Comparison of ENCODE assay signal across 17 cellular contexts in the genomic region with DNA sequence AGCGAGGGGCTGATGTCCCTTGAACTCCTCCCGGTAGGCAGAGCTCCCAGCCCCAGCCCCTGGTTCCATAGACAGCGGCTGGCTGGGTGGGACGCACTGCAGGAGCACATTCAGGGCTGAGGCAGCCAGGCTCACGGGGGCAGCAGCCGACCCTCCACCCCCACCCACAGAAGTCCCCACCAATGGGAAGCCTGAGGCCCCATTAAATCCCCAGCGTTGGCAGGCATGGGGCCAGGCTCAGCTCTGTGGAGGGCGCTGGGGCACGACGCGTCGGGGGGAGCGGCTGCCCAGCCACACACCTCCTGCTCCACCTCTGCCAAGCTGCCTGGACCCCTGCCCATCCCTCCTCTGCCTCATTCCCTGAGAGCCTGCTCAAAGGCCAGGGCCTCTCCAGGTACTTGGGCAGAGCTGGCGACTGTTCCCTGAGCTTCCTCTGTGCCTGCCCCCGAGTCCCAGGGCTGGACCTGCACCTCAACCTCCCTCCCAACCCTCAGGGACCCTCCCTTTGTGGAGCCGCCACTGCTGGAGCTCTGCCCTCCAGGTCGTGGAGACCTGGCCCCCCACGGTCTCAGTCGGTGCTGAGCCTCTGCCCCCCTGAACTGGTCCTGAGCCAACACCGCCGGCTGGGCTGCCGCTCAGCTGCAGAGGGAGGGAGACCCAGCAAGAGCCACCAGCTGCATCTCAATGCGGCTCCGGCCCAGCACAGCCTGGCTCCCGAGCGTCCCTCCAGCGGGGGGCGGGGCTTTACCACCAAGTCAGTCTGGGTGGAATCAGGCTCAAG. TPM values are rescaled to one million over a fixed set of nuclear protein-coding genes. Genes with fewer than 3 reads are reported as not detected.
DNase-seq lines count a peak whose midpoint lies in the region; ATAC-seq, FAIRE-seq and TF ChIP-seq lines count a peak whose summit lies in the region.
"Had no signal": no experiment of that assay in that cellular context is flagged by ENCODE, and none has a peak within 500 bp of the region (broad histone marks: within the 10 kb centered on the region; RNA-seq: fewer than 3 reads in every experiment).

No MANE protein-coding gene starts in this region.

- no peak overlapping the region for H3K27ac ChIP-seq in H1 (ENCODE audit: low read depth, low read length)
- H3K27ac ChIP-seq: PC-9, stomach had no signal

- peak overlapping the region; percentile 80; the same call in 1 of the 2 replicates for H2BK12ac ChIP-seq in H1 (ENCODE audit: low read depth, low read length)

- no peaks in the 10 kb centered on the region for H3K36me3 Mint-ChIP-seq in nephron progenitor cell (ENCODE audit: low read depth)

- DNase-seq in ELF-1 (ENCODE audit: low read depth, low spot score), result peak; percentile 75
- DNase-seq in NCI-H2029 treated with DMSO at 0.1 percent for 48 hours (lab: John Stamatoyannopoulos, UW), result peak; percentile 45
- peak in 1 of 2 experiments; percentile 82 for DNase-seq in H1 (ENCODE audit: low read depth in 1 of 2, low spot score in 2 of 2)
- DNase-seq in nephron progenitor cell, result peak; percentile 81
- no peak for DNase-seq in GM03348 (ENCODE audit: low spot score)
- no peak for DNase-seq in NCI-H226
- DNase-seq in DMS153 treated with DMSO at 0.1 percent for 48 hours (lab: John Stamatoyannopoulos, UW; ENCODE audit: unreplicated experiment), result no peak
- DNase-seq: PC-9; stimulated activated CD4-positive, alpha-beta T cell treated with anti-CD3 and anti-CD28 coated beads, Interleukin-4, amount 100 ng/mL, for 4 hours; stomach; T1000 had no signal

- POLR2A ChIA-PET in H1 (lab: Charles Lee; ENCODE audit: partially characterized antibody), result interaction anchor here (0.8 to 1.6 kb wide), 3 partner anchors 10 to 58 kb away, joined by 3 read pairs; no protein-coding TSS in a partner anchor

- H2AK5ac ChIP-seq in H1 (ENCODE audit: low read depth, low read length), result no peak overlapping the region

- H4K5ac ChIP-seq in H1 (ENCODE audit: insufficient read length, low read depth, low read length), result no peak overlapping the region

- H4K91ac ChIP-seq in H1 (replicated peaks; ENCODE audit: insufficient read length, low read length), result peak overlapping the region; percentile 26

- H3K27ac Mint-ChIP-seq in nephron progenitor cell, result no peak overlapping the region

- H3K79me1 ChIP-seq in H1 (ENCODE audit: low read depth, low read length), result no peaks in the 10 kb centered on the region

- H3K9ac ChIP-seq in H1 (replicated peaks in 1 of 4; ENCODE audit: extremely low read depth in 1 of 4, low read depth in 3 of 4, low read length in 3 of 4), result no peak overlapping the region

- H2BK120ac ChIP-seq in H1 (replicated peaks; ENCODE audit: low read depth, low read length), result no peak overlapping the region

- no peaks in the 10 kb centered on the region for H3K79me2 ChIP-seq in H1 (ENCODE audit: control insufficient read depth in 1 of 2, insufficient read depth in 2 of 2, low read length in 2 of 2)

- H3K56ac ChIP-seq in H1 (replicated peaks; ENCODE audit: insufficient read length, low read depth, low read length), result no peak overlapping the region

- peak overlapping the region; percentile 14 to 43; a peak in 1 of 4 replicates for H3K4me2 ChIP-seq in H1 (ENCODE audit: insufficient read depth in 1 of 2, low read depth in 2 of 2, low read length in 2 of 2)
- H3K4me2 ChIP-seq: PC-9 had no signal

- ATAC-seq in HG03095 (IDR thresholded peaks at IDR 0.05; ENCODE audit: unreplicated experiment), result no peak
- ATAC-seq: GM12878 had no signal

- H2BK20ac ChIP-seq in H1 (ENCODE audit: low read length), result no peak overlapping the region

- peak overlapping the region; percentile 66; the same call in 1 of the 2 replicates for H2BK5ac ChIP-seq in H1 (ENCODE audit: low read depth, low read length)

- no peaks in the 10 kb centered on the region for H3K36me3 ChIP-seq in H1 (ENCODE audit: control insufficient read depth in 2 of 4, insufficient read depth in 4 of 4, low read length in 3 of 4)
- H3K36me3 ChIP-seq: stomach had no signal

- H3K18ac ChIP-seq in H1 (ENCODE audit: extremely low read depth, low read length), result no peak overlapping the region; the same call in 1 of the 2 replicates

- TF ChIP-seq POLR2A in H1 (IDR thresholded peaks at IDR 0.05; ENCODE audit: control extremely low read depth in 1 of 2, low read depth in 2 of 2, low read length in 2 of 2), result no peak

- H3K4me3 ChIP-seq in H1 (ENCODE audit: extremely low read depth in 1 of 4, insufficient read depth in 2 of 4, low read depth in 3 of 4, low read length in 4 of 4), result no peak overlapping the region
- H3K4me3 ChIP-seq: GM12878, PC-9, stomach had no signal

- H2BK15ac ChIP-seq in H1 (ENCODE audit: low read length), result no peak overlapping the region

- peaks cover 0 to 2% of the 10 kb centered on the region in 2 experiments for H4K20me1 ChIP-seq in H1 (replicated peaks in 1 of 2; ENCODE audit: control insufficient read depth in 1 of 2, insufficient read depth in 2 of 2, low read length in 2 of 2)

- FAIRE-seq in H1 (lab: Jason Lieb, UNC), result peak; percentile 13
- FAIRE-seq: GM12878 had no signal

- H3K4me1 Mint-ChIP-seq in nephron progenitor cell, result peaks cover 13% of the 10 kb centered on the region

- H4K8ac ChIP-seq in H1 (ENCODE audit: extremely low read depth, insufficient read depth, low read length), result peak overlapping the region; percentile 69

- peaks cover 4% of the 10 kb centered on the region for H3K9me3 Mint-ChIP-seq in nephron progenitor cell

- peak in 1 of 2 experiments; percentile 77; a peak in 1 of 3 replicates for TF ChIP-seq EP300 in H1 (IDR thresholded peaks at IDR 0.05; ENCODE audit: borderline replicate concordance in 1 of 2, low read depth in 2 of 2, low read length in 2 of 2)

- H3K27me3 ChIP-seq in H1 (replicated peaks in 1 of 4; ENCODE audit: control insufficient read depth in 3 of 4, extremely low read depth in 1 of 4, insufficient read depth in 3 of 4, low read length in 3 of 4), result no peaks in the 10 kb centered on the region

- no peak overlapping the region for H3K23ac ChIP-seq in H1 (ENCODE audit: insufficient read length)

- peaks cover 0 to 11% (median 8%) of the 10 kb centered on the region in 4 experiments; a peak in 5 of 7 replicates for H3K4me1 ChIP-seq in H1 (replicated peaks in 1 of 4; ENCODE audit: control insufficient read depth in 3 of 4, insufficient read depth in 4 of 4, low read length in 3 of 4)

- H3K9me3 ChIP-seq in H1 (ENCODE audit: insufficient read depth in 2 of 2, low read depth in 1 of 2, low read length in 1 of 2), result peaks cover 0 to 8% of the 10 kb centered on the region in 2 experiments; a peak in 2 of 4 replicates
- H3K9me3 ChIP-seq: stomach had no signal

- TF ChIP-seq RAD21 in H1 (IDR thresholded peaks at IDR 0.05 in 1 of 2, conservative IDR thresholded peaks at IDR 0.05 in 1 of 2; ENCODE audit: low read depth in 2 of 2, low read length in 2 of 2), result peak in 1 of 2 experiments; percentile 7; a peak in 1 of 4 replicates

- CTCF ChIA-PET in H1 (lab: Charles Lee; ENCODE audit: partially characterized antibody), result interaction anchor here (0.6 to 2.1 kb wide), 8 partner anchors 11 to 380 kb away, joined by 3 to 14 read pairs (median 4); no protein-coding TSS in a partner anchor

- peak overlapping the region; percentile 46 for H3K4me3 Mint-ChIP-seq in nephron progenitor cell

- TF ChIP-seq CTCF in H1 (IDR thresholded peaks at IDR 0.05; ENCODE audit: control extremely low read depth in 1 of 3, insufficient read depth in 1 of 3, low read depth in 1 of 3, low read length in 3 of 3) (peak in 1 of 3 experiments; percentile 3; a peak in 1 of 4 replicates), nephron progenitor cell (IDR thresholded peaks at IDR 0.05) (no peak)

- H3K23me2 ChIP-seq in H1 (ENCODE audit: low read depth, low read length), result no peaks in the 10 kb centered on the region

- 47% methylated on average over 23 of the region's 28 CpGs; no CpG with 5 or more reads in 1 of the 2 experiments for WGBS in H1 (ENCODE audit: extremely low coverage in 1 of 2, insufficient coverage in 1 of 2, insufficient read length in 1 of 2, insufficient replicate concordance in 2 of 2, low coverage in 1 of 2, low lambda C conversion rate in 2 of 2, missing lambda C conversion rate in 1 of 2), 2 experiments

- no peak overlapping the region for H2AFZ ChIP-seq in H1 (ENCODE audit: low read length)
- H2AFZ ChIP-seq: PC-9 had no signal

- no peak overlapping the region for H3K14ac ChIP-seq in H1 (ENCODE audit: insufficient read length)

- H3K27me3 Mint-ChIP-seq in nephron progenitor cell (ENCODE audit: low read depth, poor library complexity), result peaks cover 10% of the 10 kb centered on the region

- H3K4ac ChIP-seq in H1 (replicated peaks; ENCODE audit: insufficient read length, low read depth, low read length), result no peak overlapping the region

TF ChIP-seq in H1, 55 proteins besides CTCF, POLR2A, EP300 and RAD21:
- peak; percentile 72; the same call in 1 of the 2 replicates for TF ChIP-seq GABPA (IDR thresholded peaks at IDR 0.05; ENCODE audit: borderline replicate concordance, insufficient read depth, low read length)
- no peak for TF ChIP-seq SP1 (IDR thresholded peaks at IDR 0.05; ENCODE audit: low read depth, low read length)

RNA-seq across cellular contexts. Expression of a gene that starts 9.1 kb away (rescaled TPM):
- total RNA-seq in H1 (2021; fragmentation: NEBNext Ultra II Directional; extraction: Animal tissue kit (Norgen Biotek cat#: 25700)), result 2.7 and 5.7 TPM in 2 replicates
- 4.3 and 5.0 TPM in 2 replicates for polyA plus RNA-seq in H1 (2011; rRNA removed)
- polyA plus RNA-seq in H1 (2011; cell fraction: cytosol; rRNA removed), result 1.8 TPM
- polyA plus RNA-seq in H1 (2011; cell fraction: nucleus; rRNA removed), result 4.9 TPM
- polyA plus RNA-seq in H1 (2012, experiment 1 of 2), result 2.0 to 4.0 TPM (median 2.5 TPM) in 4 replicates
- polyA plus RNA-seq in H1 (2012, experiment 2 of 2), result 1.6 TPM
- 4.1 TPM for polyA plus RNA-seq in H1 (2013, experiment 1 of 2)
- polyA plus RNA-seq in H1 (2013, experiment 2 of 2), result 3.8 TPM
- polyA minus RNA-seq in H1 (2011; rRNA and poly(A)+ RNA removed), result 5.6 and 11.1 TPM in 2 replicates
- 8.4 TPM for polyA minus RNA-seq in H1 (2011; cell fraction: cytosol; rRNA and poly(A)+ RNA removed)
- 4.4 TPM for polyA minus RNA-seq in H1 (2011; cell fraction: nucleus; rRNA and poly(A)+ RNA removed)
- total RNA-seq: activated CD8-positive, alpha-beta memory T cell treated with anti-CD3 and anti-CD28 coated beads for 36 hours; M059J; PC-9; posterior vena cava had no signal

RNA-seq across cellular contexts. Expression of a gene that starts 59.0 kb away (rescaled TPM):
- 0.17 and 0.19 TPM in 2 replicates for total RNA-seq in H1 (2021; fragmentation: NEBNext Ultra II Directional; extraction: Animal tissue kit (Norgen Biotek cat#: 25700))
- 0.21 and 0.61 TPM in 2 replicates for polyA plus RNA-seq in H1 (2011; rRNA removed)
- 0.41 TPM for polyA plus RNA-seq in H1 (2011; cell fraction: cytosol; rRNA removed)
- polyA plus RNA-seq in H1 (2011; cell fraction: nucleus; rRNA removed), result 5.9 TPM
- polyA plus RNA-seq in H1 (2012, experiment 1 of 2), result 0.08 to 1.0 TPM (median 0.66 TPM) in 4 replicates
- 0.07 TPM for polyA plus RNA-seq in H1 (2012, experiment 2 of 2)
- polyA plus RNA-seq in H1 (2013, experiment 1 of 2), result 0.06 TPM
- polyA plus RNA-seq in H1 (2013, experiment 2 of 2), result 0.06 TPM
- polyA minus RNA-seq in H1 (2011; rRNA and poly(A)+ RNA removed), result 0.07 and 0.09 TPM in 2 replicates
- 0.37 TPM for polyA minus RNA-seq in H1 (2011; cell fraction: cytosol; rRNA and poly(A)+ RNA removed)
- polyA minus RNA-seq in H1 (2011; cell fraction: nucleus; rRNA and poly(A)+ RNA removed), result 1.9 TPM
- total RNA-seq: activated CD8-positive, alpha-beta memory T cell treated with anti-CD3 and anti-CD28 coated beads for 36 hours; GM12878; liver; M059J; PC-9 had no signal
- polyA plus RNA-seq: GM12878, liver had no signal

Comparison
In these comparisons a context has a peak if more than half of its experiments do, and no peak if none do; other contexts are left out.
1. DNase-seq: peak in ELF-1 (single experiment), NCI-H2029 treated with DMSO at 0.1 percent for 48 hours (single experiment) and nephron progenitor cell (single experiment); none in GM03348 (single experiment), NCI-H226 (single experiment) and DMS153 treated with DMSO at 0.1 percent for 48 hours (single experiment).